Comparison of ENCODE assay signal across 25 cellular contexts in the genomic region with DNA sequence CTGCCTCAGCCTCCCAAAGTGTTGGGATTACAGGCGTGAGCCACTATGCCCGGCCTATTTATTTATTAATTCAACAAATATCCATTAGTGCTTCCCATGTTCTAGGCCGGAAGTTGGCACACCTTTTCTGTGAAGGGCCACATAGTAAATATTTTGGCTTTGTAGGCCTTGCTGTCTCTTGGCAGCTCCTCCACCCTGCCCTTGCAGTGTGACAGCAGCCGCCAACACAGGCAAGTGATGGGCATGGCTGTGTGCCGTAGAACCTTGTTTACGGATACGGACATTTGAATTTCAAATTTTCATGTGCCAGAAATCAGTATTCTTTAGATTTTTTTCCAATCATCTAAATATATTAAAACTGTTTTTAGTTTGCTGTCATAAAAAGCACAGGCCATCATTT.
"Had no signal": no experiment of that assay in that cellular context is flagged by ENCODE, and none has a peak within 500 bp of the region (broad histone marks: within the 10 kb centered on the region; RNA-seq: fewer than 3 reads in every experiment).

No MANE protein-coding gene starts in this region.

- H3K27ac ChIP-seq: neutrophil, parathyroid adenoma, psoas muscle, right lobe of liver, stomach, testis, thyroid gland, transverse colon, upper lobe of left lung, vagina had no signal

- H3K9me3 Mint-ChIP-seq: memory B cell; naive thymus-derived CD8-positive, alpha-beta T cell; nephron; neural crest cell; stimulated activated memory B cell treated with anti-CD40 and anti-IgM and Interleukin-4, amounts not matched to agents 10 μg/mL and 1 μg/mL and 100 μg/mL, for 72 hours had no signal

- ATAC-seq: left cardiac atrium; left lobe of liver; naive thymus-derived CD8-positive, alpha-beta T cell; psoas muscle; right lobe of liver; stimulated activated memory B cell treated with anti-CD40 and anti-IgM and Interleukin-4, amounts not matched to agents 10 μg/mL and 1 μg/mL and 100 μg/mL, for 72 hours had no signal

- H3K27ac Mint-ChIP-seq: memory B cell; naive thymus-derived CD8-positive, alpha-beta T cell; stimulated activated memory B cell treated with anti-CD40 and anti-IgM and Interleukin-4, amounts not matched to agents 10 μg/mL and 1 μg/mL and 100 μg/mL, for 72 hours had no signal

- H3K9ac ChIP-seq: parathyroid adenoma had no signal

- H3K4me1 ChIP-seq: parathyroid adenoma, psoas muscle, right lobe of liver, stomach, thyroid gland, vagina had no signal

- DNase-seq: kidney glomerular epithelial cell; left cardiac atrium; naive thymus-derived CD8-positive, alpha-beta T cell; occipital lobe; psoas muscle; right lobe of liver; stimulated activated CD4-positive, alpha-beta T cell treated with anti-CD3 and anti-CD28 coated beads, Interleukin-1b, Interleukin-23, amount 100 ng/mL, for 48 hours; stimulated activated CD4-positive, alpha-beta T cell treated with anti-CD3 and anti-CD28 coated beads, Interleukin-2, amount 100 ng/mL, for 48 hours; stimulated activated CD4-positive, alpha-beta T cell treated with anti-CD3 and anti-CD28 coated beads, Interleukin-4, amount 100 ng/mL, for 4 hours; stimulated activated CD8-positive, alpha-beta memory T cell treated with anti-CD3 and anti-CD28 coated beads, Interleukin-4, amount 100 ng/mL, for 48 hours; stimulated activated naive CD4-positive, alpha-beta T cell treated with Interleukin-2 at 50 U/mL for 16 hours; stomach; testis; thyroid gland; transverse colon; upper lobe of left lung had no signal

- H3K4me3 Mint-ChIP-seq: memory B cell; naive thymus-derived CD8-positive, alpha-beta T cell; nephron; stimulated activated memory B cell treated with anti-CD40 and anti-IgM and Interleukin-4, amounts not matched to agents 10 μg/mL and 1 μg/mL and 100 μg/mL, for 72 hours had no signal

- H3K9me3 ChIP-seq: neutrophil, psoas muscle, right lobe of liver, stomach, testis, thyroid gland, transverse colon, upper lobe of left lung, vagina had no signal

- H3K36me3 ChIP-seq: right lobe of liver, thyroid gland, transverse colon, vagina had no signal

- H3K27me3 ChIP-seq: neutrophil, right lobe of liver, stomach, testis, thyroid gland, transverse colon, upper lobe of left lung, vagina had no signal

- H3K27me3 Mint-ChIP-seq: memory B cell; naive thymus-derived CD8-positive, alpha-beta T cell; stimulated activated memory B cell treated with anti-CD40 and anti-IgM and Interleukin-4, amounts not matched to agents 10 μg/mL and 1 μg/mL and 100 μg/mL, for 72 hours had no signal

- H3K4me3 ChIP-seq: psoas muscle, right lobe of liver, smooth muscle cell, stomach, testis, thyroid gland, transverse colon, upper lobe of left lung, vagina had no signal
